ENCODE assay signal across 8 cellular contexts in genomic region chr6:160348209-160348551, GRCh38. TPM values are rescaled to one million over a fixed set of nuclear protein-coding genes. Genes with fewer than 3 reads are reported as not detected.
DNase-seq lines count a peak whose midpoint lies in the region; ATAC-seq and TF ChIP-seq lines count a peak whose summit lies in the region.

SLC22A3 (plus strand) TSS chr6:160348378; CDS start chr6:160348420, 42 bp downstream.

- H3K4me1 Mint-ChIP-seq in MCF 10A (ENCODE audit: insufficient read depth, unreplicated experiment) = no peaks in the 10 kb centered on the region
- H3K4me1 Mint-ChIP-seq in immature natural killer cell = peaks cover 0 to 7% of the 10 kb centered on the region in 2 donors
- no peaks in the 10 kb centered on the region for H3K4me1 Mint-ChIP-seq in T-helper 2 cell treated with Interferon-gamma antibody and Interleukin-4, amounts not matched to agents 5 μg/mL and 100 μg/mL, for 36 hours (ENCODE audit: low read depth)

- TF ChIP-seq POLR2A in gastrocnemius medialis (IDR thresholded peaks at IDR 0.05) = peak; percentile 71 to 73

- peak within 1 kb of the TSS; percentile 26 for H3K4me3 Mint-ChIP-seq in MCF 10A (ENCODE audit: unreplicated experiment)
- H3K4me3 Mint-ChIP-seq in immature natural killer cell = peak within 1 kb of the TSS; percentile 33 to 75 (median 66)
- H3K4me3 Mint-ChIP-seq in T-helper 2 cell treated with Interferon-gamma antibody and Interleukin-4, amounts not matched to agents 5 μg/mL and 100 μg/mL, for 36 hours = no peak within 1 kb of the TSS

- no TSS peak for BruUV-seq in MCF 10A (replicated peaks; lab: Mats Ljungman, UMichigan)

- no peaks in the 10 kb centered on the region for H3K27me3 Mint-ChIP-seq in MCF 10A (ENCODE audit: insufficient read depth, unreplicated experiment)
- peaks cover 12 to 30% (median 22%) of the 10 kb centered on the region in 3 donors for H3K27me3 Mint-ChIP-seq in immature natural killer cell (ENCODE audit: low read depth in 3 of 3)
- peaks cover 58% of the 10 kb centered on the region for H3K27me3 Mint-ChIP-seq in T-helper 2 cell treated with Interferon-gamma antibody and Interleukin-4, amounts not matched to agents 5 μg/mL and 100 μg/mL, for 36 hours (ENCODE audit: low read depth)

- CTCF ChIA-PET in HEK293 (lab: Yijun Ruan, JAX) = interaction anchor here (0.7 kb wide), 1 partner anchor 42 kb away, joined by 5 read pairs; no protein-coding TSS in a partner anchor
- CTCF ChIA-PET in MCF 10A (lab: Yijun Ruan, JAX) = no interaction called here

- POLR2A ChIA-PET in HEK293 (lab: Yijun Ruan, JAX) (no interaction called here), MCF 10A (lab: Yijun Ruan, JAX) (no interaction called here)

- H3K27me3 ChIP-seq in gastrocnemius medialis = peaks cover 0 to 9% (median 3%) of the 10 kb centered on the region in 3 donors

- H3K4me3 ChIP-seq in HEK293 (ENCODE audit: low read depth, low read length) (peak within 1 kb of the TSS; percentile 50), gastrocnemius medialis (peak within 1 kb of the TSS; percentile 77 to 96 (median 84))

- intact Hi-C loops in MCF 10A (cut with micrococcal nuclease) = no loop called here
- intact Hi-C loops in gastrocnemius medialis (cut with DNase I; ENCODE audit: low total_unique reads) = loop anchor here (2.0 to 5.0 kb wide), 2 partner anchors 73 to 79 kb away; no protein-coding TSS in a partner anchor

- DNase-seq in MCF 10A (ENCODE audit: unreplicated experiment) (no peak), immature natural killer cell (no peak), gastrocnemius medialis (peak in 1 of 2 donors; percentile 55), NCI-H1930 (lab: John Stamatoyannopoulos, UW) (no peak), T-helper 9 cell (no peak)
- DNase-seq in T-helper 2 cell treated with Interferon-gamma antibody and Interleukin-4, amounts not matched to agents 5 μg/mL and 100 μg/mL, for 36 hours (ENCODE audit: low spot score) = no peak

- no peaks in the 10 kb centered on the region for H3K4me1 ChIP-seq in HEK293 (ENCODE audit: control insufficient read depth, insufficient read depth, low read length)
- peaks cover 4% of the 10 kb centered on the region in 2 donors for H3K4me1 ChIP-seq in gastrocnemius medialis

- ATAC-seq in gastrocnemius medialis (peak; percentile 71 to 77), HG03159 (IDR thresholded peaks at IDR 0.05; ENCODE audit: unreplicated experiment) (no peak)

- TF ChIP-seq CTCF in HEK293 (tag by site-specific recombination; IDR thresholded peaks at IDR 0.05) = no peak
- no peak for TF ChIP-seq CTCF in MCF 10A (IDR thresholded peaks at IDR 0.05; ENCODE audit: unreplicated experiment)
- no peak for TF ChIP-seq CTCF in gastrocnemius medialis (IDR thresholded peaks at IDR 0.05 in 4 of 5, conservative IDR thresholded peaks at IDR 0.05 in 1 of 5)

- H3K27ac ChIP-seq in HEK293 (ENCODE audit: extremely low read depth, low read depth, low read length) (no peak within 1 kb of the TSS; the same call in 1 of the 2 replicates), gastrocnemius medialis (peak within 1 kb of the TSS; percentile 84 to 95 (median 89))

- H3K36me3 ChIP-seq in HEK293 (ENCODE audit: control insufficient read depth in 2 of 2, insufficient read depth in 1 of 2, low read length in 2 of 2) (no peaks in the 10 kb centered on the region), gastrocnemius medialis (no peaks in the 10 kb centered on the region)

- H3K9me3 ChIP-seq in HEK293 (ENCODE audit: control insufficient read depth, insufficient read depth, low read depth, low read length) (no peaks in the 10 kb centered on the region), gastrocnemius medialis (no peaks in the 10 kb centered on the region)

- H3K9me3 Mint-ChIP-seq in MCF 10A (ENCODE audit: unreplicated experiment) = no peaks in the 10 kb centered on the region
- peaks cover 0 to 2% (median 0%) of the 10 kb centered on the region in 6 donors for H3K9me3 Mint-ChIP-seq in immature natural killer cell
- H3K9me3 Mint-ChIP-seq in T-helper 2 cell treated with Interferon-gamma antibody and Interleukin-4, amounts not matched to agents 5 μg/mL and 100 μg/mL, for 36 hours = no peaks in the 10 kb centered on the region

- H3K27ac Mint-ChIP-seq in MCF 10A (ENCODE audit: low read depth, unreplicated experiment) (no peak within 1 kb of the TSS), immature natural killer cell (no peak within 1 kb of the TSS)
- no peak within 1 kb of the TSS for H3K27ac Mint-ChIP-seq in T-helper 2 cell treated with Interferon-gamma antibody and Interleukin-4, amounts not matched to agents 5 μg/mL and 100 μg/mL, for 36 hours

- H3K36me3 Mint-ChIP-seq in MCF 10A (ENCODE audit: insufficient read depth, unreplicated experiment) = no peaks in the 10 kb centered on the region
- peaks cover 0 to 3% (median 0%) of the 10 kb centered on the region in 3 donors for H3K36me3 Mint-ChIP-seq in immature natural killer cell
- no peaks in the 10 kb centered on the region for H3K36me3 Mint-ChIP-seq in T-helper 2 cell treated with Interferon-gamma antibody and Interleukin-4, amounts not matched to agents 5 μg/mL and 100 μg/mL, for 36 hours (ENCODE audit: low read depth)

- in situ Hi-C loops in gastrocnemius medialis (cut with MboI; ENCODE audit: low sequenced_read_pairs in 4 of 4) = no loop called here

TF ChIP-seq in HEK293, 187 proteins besides CTCF, POLR2A, EP300 and RAD21:
- TF ChIP-seq ZBTB8A (tag by site-specific recombination; IDR thresholded peaks at IDR 0.05) (peak; percentile 66), ZNF513 (tag by site-specific recombination; IDR thresholded peaks at IDR 0.05) (0 out of 2 replicates have a peak, but pooled peaks have one; percentile 13), ZSCAN16 (tag by site-specific recombination; IDR thresholded peaks at IDR 0.05) (no peak)

RNA-seq across cellular contexts. Expression of gene SLC22A3, which starts in this region (rescaled TPM):
- 0.09 and 0.20 TPM in 2 replicates for total RNA-seq in MCF 10A (2022)
- under 1 TPM in 1 of 3 donors, not detected in 2; 0.11 TPM for polyA plus RNA-seq in immature natural killer cell
- 10 to 100 TPM; 49.5 to 75.4 (median 58.2) TPM for total RNA-seq in gastrocnemius medialis

Comparison
In these comparisons a context has a peak if more than half of its experiments do, and no peak if none do; other contexts are left out.
1. RNA of gene SLC22A3 (total RNA-seq): 49.5 to 75.4 TPM in gastrocnemius medialis; 0.09 to 0.20 TPM in MCF 10A; every median in the first group is over 10 times any median in the second.